9 cellular contexts compared by ENCODE assay signal in the genomic region with DNA sequence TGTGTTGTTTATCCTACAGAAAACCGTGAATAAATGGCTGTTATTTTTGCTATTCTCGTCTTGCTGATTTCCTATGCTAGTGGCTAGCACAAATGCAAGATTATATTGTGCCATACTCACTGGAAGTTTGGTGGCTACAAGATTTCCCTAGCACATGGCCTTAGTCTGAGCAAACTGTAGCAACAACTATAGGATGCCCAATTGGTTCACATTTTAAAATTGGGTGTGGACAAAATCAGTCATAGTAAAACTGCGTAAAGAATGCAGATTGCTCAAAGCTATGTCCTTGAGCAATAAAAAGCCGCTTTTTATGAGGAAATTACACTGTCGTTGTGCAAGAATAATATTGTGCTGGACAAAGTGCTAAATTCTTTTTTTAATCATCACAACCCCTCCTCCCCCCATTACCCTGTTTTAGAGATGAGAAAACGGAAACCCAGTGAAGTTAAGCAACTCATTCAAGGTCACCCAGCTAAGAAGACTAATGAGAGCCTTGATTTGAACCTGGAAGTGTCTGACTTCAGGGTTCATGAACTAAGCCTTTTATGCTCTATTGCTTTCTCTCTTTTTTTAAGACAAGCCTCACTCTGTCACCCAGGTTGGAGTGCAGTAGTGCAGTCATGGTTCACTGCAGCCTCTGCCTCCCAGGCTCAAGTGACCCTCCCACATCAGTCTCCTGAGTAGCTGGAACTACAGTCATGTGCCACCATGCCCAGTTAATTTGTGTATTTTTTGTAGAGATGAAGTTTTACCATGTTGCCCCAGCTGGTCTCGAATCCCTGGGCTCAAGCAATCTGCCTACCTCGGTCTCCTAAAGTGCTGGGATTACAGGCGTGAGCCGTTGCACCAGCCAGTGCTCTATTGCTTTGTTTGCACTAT.
DNase-seq lines count a peak whose midpoint lies in the region; ATAC-seq, FAIRE-seq and TF ChIP-seq lines count a peak whose summit lies in the region.
"Had no signal": no experiment of that assay in that cellular context is flagged by ENCODE, and none has a peak within 500 bp of the region (broad histone marks: within the 10 kb centered on the region; RNA-seq: fewer than 3 reads in every experiment).

No MANE protein-coding gene starts in this region.

- no peak overlapping the region for H3K27ac ChIP-seq in H1 (ENCODE audit: low read depth, low read length)
- H3K27ac ChIP-seq in pancreas = peak overlapping the region in 2 of 4 donors; percentile 47 to 60
- no peak overlapping the region for H3K27ac ChIP-seq in tibial artery
- H3K27ac ChIP-seq: KMS-11 had no signal

- no peak overlapping the region for H3K9ac ChIP-seq in H1 (replicated peaks in 1 of 4; ENCODE audit: extremely low read depth in 1 of 4, low read depth in 3 of 4, low read length in 3 of 4)
- H3K9ac ChIP-seq: KMS-11 had no signal

- TF ChIP-seq CTCF in Calu3 (IDR thresholded peaks at IDR 0.05; ENCODE audit: unreplicated experiment) (no peak), H1 (IDR thresholded peaks at IDR 0.05; ENCODE audit: control extremely low read depth in 1 of 3, insufficient read depth in 1 of 3, low read depth in 1 of 3, low read length in 3 of 3) (no peak), pancreas (IDR thresholded peaks at IDR 0.05) (no peak), tibial artery (IDR thresholded peaks at IDR 0.05) (no peak)

- H3K4me2 ChIP-seq in H1 (ENCODE audit: insufficient read depth in 1 of 2, low read depth in 2 of 2, low read length in 2 of 2) = no peak overlapping the region
- H3K4me2 ChIP-seq: KMS-11 had no signal

- H2BK5ac ChIP-seq in H1 (ENCODE audit: low read depth, low read length) = no peak overlapping the region

- H3K9me3 ChIP-seq in H1 (ENCODE audit: insufficient read depth in 2 of 2, low read depth in 1 of 2, low read length in 1 of 2) (no peaks in the 10 kb centered on the region), pancreas (no peaks in the 10 kb centered on the region), tibial artery (no peaks in the 10 kb centered on the region)

- peaks cover 6% of the 10 kb centered on the region for H3K9me3 Mint-ChIP-seq in Calu3 (ENCODE audit: low read depth, unreplicated experiment)

- no peak overlapping the region for H2AFZ ChIP-seq in H1 (ENCODE audit: low read length)

- H2BK12ac ChIP-seq in H1 (ENCODE audit: low read depth, low read length) = peak overlapping the region; percentile 28; the same call in 1 of the 2 replicates

- H3K14ac ChIP-seq in H1 (ENCODE audit: insufficient read length) = no peak overlapping the region

- 90% methylated on average over 10 of the region's 10 CpGs; no CpG with 5 or more reads in 1 of the 2 experiments for WGBS in H1 (ENCODE audit: extremely low coverage in 1 of 2, insufficient coverage in 1 of 2, insufficient read length in 1 of 2, insufficient replicate concordance in 2 of 2, low coverage in 1 of 2, low lambda C conversion rate in 2 of 2, missing lambda C conversion rate in 1 of 2), 2 experiments
- WGBS in pancreas, 2 donors = 66 to 77% methylated on average over 10 of the region's 10 CpGs

- H3K27ac Mint-ChIP-seq in Calu3 (ENCODE audit: unreplicated experiment) = peak overlapping the region; percentile 89

- H3K27me3 ChIP-seq in H1 (replicated peaks in 1 of 4; ENCODE audit: control insufficient read depth in 3 of 4, extremely low read depth in 1 of 4, insufficient read depth in 3 of 4, low read length in 3 of 4) (no peaks in the 10 kb centered on the region), pancreas (no peaks in the 10 kb centered on the region), tibial artery (no peaks in the 10 kb centered on the region)

- H3K4me1 ChIP-seq in H1 (replicated peaks in 1 of 4; ENCODE audit: control insufficient read depth in 3 of 4, insufficient read depth in 4 of 4, low read length in 3 of 4) (peaks cover 0 to 4% (median 2%) of the 10 kb centered on the region in 4 experiments; a peak in 3 of 7 replicates), pancreas (peaks cover 29 to 63% (median 30%) of the 10 kb centered on the region in 3 donors), tibial artery (peaks cover 6 to 52% (median 21%) of the 10 kb centered on the region in 4 donors)

- no peak overlapping the region for H3K23ac ChIP-seq in H1 (ENCODE audit: insufficient read length)

- BruUV-seq in Calu3 (replicated peaks; lab: Mats Ljungman, UMichigan) = no TSS peak

- H4K20me1 ChIP-seq in H1 (replicated peaks in 1 of 2; ENCODE audit: control insufficient read depth in 1 of 2, insufficient read depth in 2 of 2, low read length in 2 of 2) = no peaks in the 10 kb centered on the region

- no peak overlapping the region for H3K4ac ChIP-seq in H1 (replicated peaks; ENCODE audit: insufficient read length, low read depth, low read length)

- H3K27me3 Mint-ChIP-seq in Calu3 (ENCODE audit: unreplicated experiment) = no peaks in the 10 kb centered on the region

- CTCF ChIA-PET in Calu3 (lab: Charles Lee) (interaction anchor here (1.5 to 2.2 kb wide), 3 partner anchors 17 to 73 kb away, joined by 6 to 14 read pairs (median 8); partner anchors contain the start of gene SRGAP1), H1 (lab: Charles Lee; ENCODE audit: partially characterized antibody) (interaction anchor here (0.7 to 1.4 kb wide), 2 partner anchors 10 to 22 kb away, joined by 3 read pairs; no protein-coding TSS in a partner anchor)

- POLR2A ChIA-PET in H1 (lab: Charles Lee; ENCODE audit: partially characterized antibody) = no interaction called here

- intact Hi-C loops in Calu3 (cut with micrococcal nuclease; ENCODE audit: unreplicated experiment) (loop anchor here (1.0 to 10.0 kb wide), 5 partner anchors 56 to 304 kb away; partner anchors contain the start of gene KICS2), pancreas (cut with DNase I) (no loop called here), tibial artery (cut with DNase I; ENCODE audit: low total_unique reads) (no loop called here)

- H3K56ac ChIP-seq in H1 (replicated peaks; ENCODE audit: insufficient read length, low read depth, low read length) = no peak overlapping the region

- H3K4me1 Mint-ChIP-seq in Calu3 (ENCODE audit: low read depth, unreplicated experiment) = peaks cover 87% of the 10 kb centered on the region

- no peak for FAIRE-seq in H1 (lab: Jason Lieb, UNC)
- peak; percentile 45 for FAIRE-seq in pancreas (lab: Jason Lieb, UNC)

- TF ChIP-seq EP300 in H1 (IDR thresholded peaks at IDR 0.05; ENCODE audit: borderline replicate concordance in 1 of 2, low read depth in 2 of 2, low read length in 2 of 2) = no peak

- H3K36me3 ChIP-seq in H1 (ENCODE audit: control insufficient read depth in 2 of 4, insufficient read depth in 4 of 4, low read length in 3 of 4) (no peaks in the 10 kb centered on the region), pancreas (no peaks in the 10 kb centered on the region), tibial artery (no peaks in the 10 kb centered on the region)

- no peak overlapping the region for H4K8ac ChIP-seq in H1 (ENCODE audit: extremely low read depth, insufficient read depth, low read length)

- H3K18ac ChIP-seq in H1 (ENCODE audit: extremely low read depth, low read length) = no peak overlapping the region

- peak overlapping the region; percentile 33 for H3K4me3 Mint-ChIP-seq in Calu3 (ENCODE audit: low read depth, unreplicated experiment)

- no peak overlapping the region for H2BK20ac ChIP-seq in H1 (ENCODE audit: low read length)

- H3K36me3 Mint-ChIP-seq in Calu3 (ENCODE audit: insufficient read depth, unreplicated experiment) = peaks cover 19% of the 10 kb centered on the region

- no peak for TF ChIP-seq RAD21 in H1 (IDR thresholded peaks at IDR 0.05 in 1 of 2, conservative IDR thresholded peaks at IDR 0.05 in 1 of 2; ENCODE audit: low read depth in 2 of 2, low read length in 2 of 2)

- DNase-seq in Calu3 (peak; percentile 63), NAMALWA (ENCODE audit: low spot score) (peak; percentile 26), H1 (ENCODE audit: low read depth in 1 of 2, low spot score in 2 of 2) (no peak), pancreas (no peak), tibial artery (no peak), NCI-H1436 (lab: John Stamatoyannopoulos, UW) (no peak)

- peak; percentile 83 for ATAC-seq in GM21529 (IDR thresholded peaks at IDR 0.05; ENCODE audit: unreplicated experiment)
- peak; percentile 35 to 85 (median 73) for ATAC-seq in pancreas
- ATAC-seq in HG02840 (IDR thresholded peaks at IDR 0.05; ENCODE audit: low FRiP score, unreplicated experiment) = no peak

- no peak overlapping the region for H4K91ac ChIP-seq in H1 (replicated peaks; ENCODE audit: insufficient read length, low read length)

- H3K23me2 ChIP-seq in H1 (ENCODE audit: low read depth, low read length) = no peaks in the 10 kb centered on the region

- no peak overlapping the region for H2BK15ac ChIP-seq in H1 (ENCODE audit: low read length)

- no peak overlapping the region; the same call in 1 of the 2 replicates for H2AK5ac ChIP-seq in H1 (ENCODE audit: low read depth, low read length)

- H3K79me1 ChIP-seq in H1 (ENCODE audit: low read depth, low read length) = no peaks in the 10 kb centered on the region

- no peak for TF ChIP-seq POLR2A in H1 (IDR thresholded peaks at IDR 0.05; ENCODE audit: control extremely low read depth in 1 of 2, low read depth in 2 of 2, low read length in 2 of 2)

- no peak overlapping the region for H2BK120ac ChIP-seq in H1 (replicated peaks; ENCODE audit: low read depth, low read length)

- no peak overlapping the region for H4K5ac ChIP-seq in H1 (ENCODE audit: insufficient read length, low read depth, low read length)

- H3K4me3 ChIP-seq in H1 (ENCODE audit: extremely low read depth in 1 of 4, insufficient read depth in 2 of 4, low read depth in 3 of 4, low read length in 4 of 4) (no peak overlapping the region), pancreas (no peak overlapping the region), tibial artery (no peak overlapping the region)

- no peaks in the 10 kb centered on the region; a peak in 1 of 4 replicates for H3K79me2 ChIP-seq in H1 (ENCODE audit: control insufficient read depth in 1 of 2, insufficient read depth in 2 of 2, low read length in 2 of 2)

TF ChIP-seq in H1, 55 proteins besides CTCF, POLR2A, EP300 and RAD21 (continues in another document):
- TF ChIP-seq CEBPB (IDR thresholded peaks at IDR 0.05; ENCODE audit: low read depth, low read length) = no peak
- TF ChIP-seq BCL11A (IDR thresholded peaks at IDR 0.05; ENCODE audit: low read depth in 2 of 2, low read length in 2 of 2) = no peak
- no peak for TF ChIP-seq GABPA (IDR thresholded peaks at IDR 0.05; ENCODE audit: borderline replicate concordance, insufficient read depth, low read length)
- no peak for TF ChIP-seq KDM4A (IDR thresholded peaks at IDR 0.05; ENCODE audit: low read depth, low read length, severe bottlenecking)
- no peak for TF ChIP-seq CHD2 (IDR thresholded peaks at IDR 0.05; ENCODE audit: low read length)
- no peak for TF ChIP-seq RBBP5 (IDR thresholded peaks at IDR 0.05; ENCODE audit: borderline replicate concordance, low read depth, low read length)
- no peak for TF ChIP-seq ASH2L (IDR thresholded peaks at IDR 0.05; ENCODE audit: low read length)
- TF ChIP-seq KDM1A (IDR thresholded peaks at IDR 0.05; ENCODE audit: borderline replicate concordance, low read length) = no peak
- TF ChIP-seq SUZ12 (IDR thresholded peaks at IDR 0.05; ENCODE audit: low read length) = no peak
- no peak for TF ChIP-seq CHD1 (IDR thresholded peaks at IDR 0.05; ENCODE audit: low read depth, low read length)
- no peak for TF ChIP-seq CBX8 (IDR thresholded peaks at IDR 0.05; ENCODE audit: borderline replicate concordance, low read depth, low read length)

Comparison
In these comparisons a context has a peak if more than half of its experiments do, and no peak if none do; other contexts are left out.
1. DNase-seq: peak in Calu3 (single experiment) and NAMALWA (single experiment); none in H1 (0 of 2), pancreas (0 of 6), tibial artery (0 of 2) and NCI-H1436 (single experiment).